Comparison of ENCODE assay signal across 1 cellular context in the genomic region with DNA sequence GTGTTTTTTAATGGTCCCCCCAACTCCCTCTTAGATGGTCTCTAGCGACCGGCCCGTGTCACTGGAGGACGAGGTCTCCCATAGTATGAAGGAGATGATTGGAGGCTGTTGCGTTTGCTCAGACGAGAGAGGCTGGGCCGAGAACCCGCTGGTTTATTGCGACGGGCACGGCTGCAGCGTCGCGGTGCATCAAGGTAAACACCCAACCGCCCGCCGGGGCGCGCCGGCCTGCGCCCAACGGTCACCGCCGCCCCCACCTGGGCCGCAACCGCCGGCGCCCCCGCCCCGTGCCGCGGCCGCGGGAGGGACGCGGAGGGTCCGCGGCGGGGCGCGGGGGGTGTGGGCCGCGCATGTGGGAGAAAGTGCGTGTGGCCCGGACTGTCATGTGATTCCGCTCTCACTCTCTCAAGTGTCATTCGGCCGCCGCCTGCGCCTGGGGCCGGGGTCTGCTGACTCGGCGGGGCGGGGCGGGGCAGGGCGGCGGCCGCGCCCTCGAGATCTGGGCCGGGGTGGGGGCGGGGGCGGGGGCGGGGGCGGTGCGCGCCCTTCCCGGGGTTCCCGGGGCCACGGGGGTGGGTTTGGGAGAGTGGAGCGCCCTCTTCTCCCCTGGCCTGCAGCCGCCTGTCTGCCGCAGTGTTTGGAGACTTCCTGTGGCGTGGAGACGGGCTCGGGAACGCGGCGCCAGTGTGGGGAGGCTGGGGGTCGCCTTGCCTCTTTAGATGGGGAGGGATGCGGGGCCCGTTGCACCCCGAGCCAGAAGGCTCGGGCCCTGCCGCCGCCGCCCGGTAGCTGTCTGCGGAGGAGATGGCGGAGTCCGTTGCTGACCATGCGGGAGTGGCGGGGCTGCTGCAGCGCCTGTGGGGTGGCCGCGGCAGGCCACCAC.
TF ChIP-seq lines count a peak whose summit lies in the region.

No MANE protein-coding gene starts in this region.

TF ChIP-seq in K562, 482 proteins besides CTCF, POLR2A, EP300 and RAD21 (continues in another document):
- TF ChIP-seq HINFP (tag; conservative IDR thresholded peaks at IDR 0.05; ENCODE audit: low read depth) (no peak), SMAD4 (CRISPR knock-in tag; conservative IDR thresholded peaks at IDR 0.05) (peak; percentile 36), USF2 (CRISPR knock-in tag; IDR thresholded peaks at IDR 0.05) (peak; percentile 44; the same call in 1 of the 2 replicates), ZC3H11A (IDR thresholded peaks at IDR 0.05; ENCODE audit: low read depth, low read length) (no peak), BHLHE40 (IDR thresholded peaks at IDR 0.05; ENCODE audit: low read length) (0 out of 2 replicates have a peak, but pooled peaks have one; percentile 8), CBX5 (IDR thresholded peaks at IDR 0.05; ENCODE audit: borderline replicate concordance, low read depth) (no peak), ZFPM2 (CRISPR knock-in tag; IDR thresholded peaks at IDR 0.05) (0 out of 2 replicates have a peak, but pooled peaks have one; percentile 57), ELF4 (CRISPR knock-in tag; IDR thresholded peaks at IDR 0.05) (0 out of 2 replicates have a peak, but pooled peaks have one; percentile 29), SP2 (IDR thresholded peaks at IDR 0.05; ENCODE audit: extremely low read depth, low read depth, low read length, poor library complexity, severe bottlenecking) (no peak), ZNF282 (CRISPR knock-in tag; IDR thresholded peaks at IDR 0.05) (no peak), MXI1 (IDR thresholded peaks at IDR 0.05; ENCODE audit: low read depth, low read length) (no peak), SRSF7 (optimal IDR thresholded peaks at IDR 0.05; ENCODE audit: low read depth, low read length) (no peak), YY1 (IDR thresholded peaks at IDR 0.05; ENCODE audit: borderline replicate concordance in 1 of 3, control insufficient read depth in 1 of 3, extremely low read depth in 1 of 3, insufficient read depth in 3 of 3, insufficient read length in 1 of 3, insufficient replicate concordance in 2 of 3, low read depth in 1 of 3, low read length in 2 of 3) (peak in 2 of 3 experiments; percentile 44 to 77), HMGN3 (IDR thresholded peaks at IDR 0.05; ENCODE audit: borderline replicate concordance, extremely low read depth, insufficient read length, low read depth, low read length) (no peak), MAZ (CRISPR knock-in tag; conservative IDR thresholded peaks at IDR 0.05 in 1 of 2, IDR thresholded peaks at IDR 0.05 in 1 of 2) (peak; percentile 3 to 45; a peak in 2 of 4 replicates), NR2C2 (CRISPR knock-in tag; IDR thresholded peaks at IDR 0.05) (no peak), NR2C2 (tag; IDR thresholded peaks at IDR 0.05) (peak; percentile 35; the same call in 1 of the 2 replicates), CSDE1 (IDR thresholded peaks at IDR 0.05) (no peak), ZNF140 (CRISPR knock-in tag; IDR thresholded peaks at IDR 0.05) (no peak), HNRNPK (IDR thresholded peaks at IDR 0.05; ENCODE audit: low read depth, low read length, poor library complexity, severe bottlenecking) (no peak), NFRKB (IDR thresholded peaks at IDR 0.05; ENCODE audit: low read depth) (0 out of 2 replicates have a peak, but pooled peaks have one; percentile 14), ETV5 (CRISPR knock-in tag; IDR thresholded peaks at IDR 0.05; ENCODE audit: low read depth) (no peak), ERF (CRISPR knock-in tag; IDR thresholded peaks at IDR 0.05) (peak; percentile 71; the same call in 1 of the 2 replicates), ZNF79 (CRISPR knock-in tag; IDR thresholded peaks at IDR 0.05; ENCODE audit: low read depth) (no peak), ZBTB26 (CRISPR knock-in tag; IDR thresholded peaks at IDR 0.05) (no peak), POLR2G (IDR thresholded peaks at IDR 0.05; ENCODE audit: low read depth, low read length) (peak; percentile 86)
- TF ChIP-seq, protein P1, sequence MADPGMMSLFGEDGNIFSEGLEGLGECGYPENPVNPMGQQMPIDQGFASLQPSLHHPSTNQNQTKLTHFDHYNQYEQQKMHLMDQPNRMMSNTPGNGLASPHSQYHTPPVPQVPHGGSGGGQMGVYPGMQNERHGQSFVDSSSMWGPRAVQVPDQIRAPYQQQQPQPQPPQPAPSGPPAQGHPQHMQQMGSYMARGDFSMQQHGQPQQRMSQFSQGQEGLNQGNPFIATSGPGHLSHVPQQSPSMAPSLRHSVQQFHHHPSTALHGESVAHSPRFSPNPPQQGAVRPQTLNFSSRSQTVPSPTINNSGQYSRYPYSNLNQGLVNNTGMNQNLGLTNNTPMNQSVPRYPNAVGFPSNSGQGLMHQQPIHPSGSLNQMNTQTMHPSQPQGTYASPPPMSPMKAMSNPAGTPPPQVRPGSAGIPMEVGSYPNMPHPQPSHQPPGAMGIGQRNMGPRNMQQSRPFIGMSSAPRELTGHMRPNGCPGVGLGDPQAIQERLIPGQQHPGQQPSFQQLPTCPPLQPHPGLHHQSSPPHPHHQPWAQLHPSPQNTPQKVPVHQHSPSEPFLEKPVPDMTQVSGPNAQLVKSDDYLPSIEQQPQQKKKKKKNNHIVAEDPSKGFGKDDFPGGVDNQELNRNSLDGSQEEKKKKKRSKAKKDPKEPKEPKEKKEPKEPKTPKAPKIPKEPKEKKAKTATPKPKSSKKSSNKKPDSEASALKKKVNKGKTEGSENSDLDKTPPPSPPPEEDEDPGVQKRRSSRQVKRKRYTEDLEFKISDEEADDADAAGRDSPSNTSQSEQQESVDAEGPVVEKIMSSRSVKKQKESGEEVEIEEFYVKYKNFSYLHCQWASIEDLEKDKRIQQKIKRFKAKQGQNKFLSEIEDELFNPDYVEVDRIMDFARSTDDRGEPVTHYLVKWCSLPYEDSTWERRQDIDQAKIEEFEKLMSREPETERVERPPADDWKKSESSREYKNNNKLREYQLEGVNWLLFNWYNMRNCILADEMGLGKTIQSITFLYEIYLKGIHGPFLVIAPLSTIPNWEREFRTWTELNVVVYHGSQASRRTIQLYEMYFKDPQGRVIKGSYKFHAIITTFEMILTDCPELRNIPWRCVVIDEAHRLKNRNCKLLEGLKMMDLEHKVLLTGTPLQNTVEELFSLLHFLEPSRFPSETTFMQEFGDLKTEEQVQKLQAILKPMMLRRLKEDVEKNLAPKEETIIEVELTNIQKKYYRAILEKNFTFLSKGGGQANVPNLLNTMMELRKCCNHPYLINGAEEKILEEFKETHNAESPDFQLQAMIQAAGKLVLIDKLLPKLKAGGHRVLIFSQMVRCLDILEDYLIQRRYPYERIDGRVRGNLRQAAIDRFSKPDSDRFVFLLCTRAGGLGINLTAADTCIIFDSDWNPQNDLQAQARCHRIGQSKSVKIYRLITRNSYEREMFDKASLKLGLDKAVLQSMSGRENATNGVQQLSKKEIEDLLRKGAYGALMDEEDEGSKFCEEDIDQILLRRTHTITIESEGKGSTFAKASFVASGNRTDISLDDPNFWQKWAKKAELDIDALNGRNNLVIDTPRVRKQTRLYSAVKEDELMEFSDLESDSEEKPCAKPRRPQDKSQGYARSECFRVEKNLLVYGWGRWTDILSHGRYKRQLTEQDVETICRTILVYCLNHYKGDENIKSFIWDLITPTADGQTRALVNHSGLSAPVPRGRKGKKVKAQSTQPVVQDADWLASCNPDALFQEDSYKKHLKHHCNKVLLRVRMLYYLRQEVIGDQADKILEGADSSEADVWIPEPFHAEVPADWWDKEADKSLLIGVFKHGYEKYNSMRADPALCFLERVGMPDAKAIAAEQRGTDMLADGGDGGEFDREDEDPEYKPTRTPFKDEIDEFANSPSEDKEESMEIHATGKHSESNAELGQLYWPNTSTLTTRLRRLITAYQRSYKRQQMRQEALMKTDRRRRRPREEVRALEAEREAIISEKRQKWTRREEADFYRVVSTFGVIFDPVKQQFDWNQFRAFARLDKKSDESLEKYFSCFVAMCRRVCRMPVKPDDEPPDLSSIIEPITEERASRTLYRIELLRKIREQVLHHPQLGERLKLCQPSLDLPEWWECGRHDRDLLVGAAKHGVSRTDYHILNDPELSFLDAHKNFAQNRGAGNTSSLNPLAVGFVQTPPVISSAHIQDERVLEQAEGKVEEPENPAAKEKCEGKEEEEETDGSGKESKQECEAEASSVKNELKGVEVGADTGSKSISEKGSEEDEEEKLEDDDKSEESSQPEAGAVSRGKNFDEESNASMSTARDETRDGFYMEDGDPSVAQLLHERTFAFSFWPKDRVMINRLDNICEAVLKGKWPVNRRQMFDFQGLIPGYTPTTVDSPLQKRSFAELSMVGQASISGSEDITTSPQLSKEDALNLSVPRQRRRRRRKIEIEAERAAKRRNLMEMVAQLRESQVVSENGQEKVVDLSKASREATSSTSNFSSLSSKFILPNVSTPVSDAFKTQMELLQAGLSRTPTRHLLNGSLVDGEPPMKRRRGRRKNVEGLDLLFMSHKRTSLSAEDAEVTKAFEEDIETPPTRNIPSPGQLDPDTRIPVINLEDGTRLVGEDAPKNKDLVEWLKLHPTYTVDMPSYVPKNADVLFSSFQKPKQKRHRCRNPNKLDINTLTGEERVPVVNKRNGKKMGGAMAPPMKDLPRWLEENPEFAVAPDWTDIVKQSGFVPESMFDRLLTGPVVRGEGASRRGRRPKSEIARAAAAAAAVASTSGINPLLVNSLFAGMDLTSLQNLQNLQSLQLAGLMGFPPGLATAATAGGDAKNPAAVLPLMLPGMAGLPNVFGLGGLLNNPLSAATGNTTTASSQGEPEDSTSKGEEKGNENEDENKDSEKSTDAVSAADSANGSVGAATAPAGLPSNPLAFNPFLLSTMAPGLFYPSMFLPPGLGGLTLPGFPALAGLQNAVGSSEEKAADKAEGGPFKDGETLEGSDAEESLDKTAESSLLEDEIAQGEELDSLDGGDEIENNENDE (IDR thresholded peaks at IDR 0.05; ENCODE audit: low read depth, low read length): no peak
- TF ChIP-seq, protein P2, sequence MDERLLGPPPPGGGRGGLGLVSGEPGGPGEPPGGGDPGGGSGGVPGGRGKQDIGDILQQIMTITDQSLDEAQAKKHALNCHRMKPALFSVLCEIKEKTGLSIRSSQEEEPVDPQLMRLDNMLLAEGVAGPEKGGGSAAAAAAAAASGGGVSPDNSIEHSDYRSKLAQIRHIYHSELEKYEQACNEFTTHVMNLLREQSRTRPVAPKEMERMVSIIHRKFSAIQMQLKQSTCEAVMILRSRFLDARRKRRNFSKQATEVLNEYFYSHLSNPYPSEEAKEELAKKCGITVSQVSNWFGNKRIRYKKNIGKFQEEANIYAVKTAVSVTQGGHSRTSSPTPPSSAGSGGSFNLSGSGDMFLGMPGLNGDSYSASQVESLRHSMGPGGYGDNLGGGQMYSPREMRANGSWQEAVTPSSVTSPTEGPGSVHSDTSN (CRISPR knock-in tag; IDR thresholded peaks at IDR 0.05; ENCODE audit: low read depth): no peak
- TF ChIP-seq, protein P2 (tag; conservative IDR thresholded peaks at IDR 0.05; ENCODE audit: low read depth): no peak
- TF ChIP-seq, protein P3, sequence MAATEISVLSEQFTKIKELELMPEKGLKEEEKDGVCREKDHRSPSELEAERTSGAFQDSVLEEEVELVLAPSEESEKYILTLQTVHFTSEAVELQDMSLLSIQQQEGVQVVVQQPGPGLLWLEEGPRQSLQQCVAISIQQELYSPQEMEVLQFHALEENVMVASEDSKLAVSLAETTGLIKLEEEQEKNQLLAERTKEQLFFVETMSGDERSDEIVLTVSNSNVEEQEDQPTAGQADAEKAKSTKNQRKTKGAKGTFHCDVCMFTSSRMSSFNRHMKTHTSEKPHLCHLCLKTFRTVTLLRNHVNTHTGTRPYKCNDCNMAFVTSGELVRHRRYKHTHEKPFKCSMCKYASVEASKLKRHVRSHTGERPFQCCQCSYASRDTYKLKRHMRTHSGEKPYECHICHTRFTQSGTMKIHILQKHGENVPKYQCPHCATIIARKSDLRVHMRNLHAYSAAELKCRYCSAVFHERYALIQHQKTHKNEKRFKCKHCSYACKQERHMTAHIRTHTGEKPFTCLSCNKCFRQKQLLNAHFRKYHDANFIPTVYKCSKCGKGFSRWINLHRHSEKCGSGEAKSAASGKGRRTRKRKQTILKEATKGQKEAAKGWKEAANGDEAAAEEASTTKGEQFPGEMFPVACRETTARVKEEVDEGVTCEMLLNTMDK (IDR thresholded peaks at IDR 0.05; ENCODE audit: borderline replicate concordance, insufficient read depth, low read depth, low read length, poor library complexity, severe bottlenecking): peak; percentile 8
- TF ChIP-seq, protein P4, sequence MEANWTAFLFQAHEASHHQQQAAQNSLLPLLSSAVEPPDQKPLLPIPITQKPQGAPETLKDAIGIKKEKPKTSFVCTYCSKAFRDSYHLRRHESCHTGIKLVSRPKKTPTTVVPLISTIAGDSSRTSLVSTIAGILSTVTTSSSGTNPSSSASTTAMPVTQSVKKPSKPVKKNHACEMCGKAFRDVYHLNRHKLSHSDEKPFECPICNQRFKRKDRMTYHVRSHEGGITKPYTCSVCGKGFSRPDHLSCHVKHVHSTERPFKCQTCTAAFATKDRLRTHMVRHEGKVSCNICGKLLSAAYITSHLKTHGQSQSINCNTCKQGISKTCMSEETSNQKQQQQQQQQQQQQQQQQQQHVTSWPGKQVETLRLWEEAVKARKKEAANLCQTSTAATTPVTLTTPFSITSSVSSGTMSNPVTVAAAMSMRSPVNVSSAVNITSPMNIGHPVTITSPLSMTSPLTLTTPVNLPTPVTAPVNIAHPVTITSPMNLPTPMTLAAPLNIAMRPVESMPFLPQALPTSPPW (CRISPR knock-in tag; IDR thresholded peaks at IDR 0.05): peak; percentile 76
